In the genomic region with DNA sequence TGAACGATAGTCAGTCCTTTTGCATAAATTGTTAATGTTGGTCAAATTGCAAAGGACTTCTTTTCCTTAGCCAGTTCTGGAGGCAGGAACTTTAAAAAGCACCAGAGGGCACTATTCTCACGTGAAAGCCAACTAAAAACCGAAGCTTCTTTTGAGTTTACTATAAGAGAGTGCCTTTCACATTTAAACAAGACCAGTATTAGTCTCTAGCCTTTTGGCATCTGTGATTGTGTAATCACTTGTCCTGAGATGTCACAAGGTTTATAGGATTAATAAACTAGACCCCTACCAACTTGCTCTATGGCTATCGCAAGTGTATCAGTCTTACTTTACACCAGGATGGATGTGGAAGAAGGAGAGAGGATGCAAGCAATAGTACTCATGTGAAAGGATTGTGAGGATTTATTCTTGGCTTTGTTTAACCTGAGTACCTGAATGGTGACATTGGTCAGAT, we compare ENCODE assay signal across 8 cellular contexts. TPM values are rescaled to one million over a fixed set of nuclear protein-coding genes. Genes with fewer than 3 reads are reported as not detected.
DNase-seq lines count a peak whose midpoint lies in the region; ATAC-seq and TF ChIP-seq lines count a peak whose summit lies in the region.

No MANE protein-coding gene starts in this region.

- H3K27me3 ChIP-seq in brain microvascular endothelial cell (replicated peaks) (no peaks in the 10 kb centered on the region), kidney epithelial cell (ENCODE audit: control insufficient read depth, insufficient read depth, low read length) (no peaks in the 10 kb centered on the region)

- H3K27ac ChIP-seq in brain microvascular endothelial cell, result no peak overlapping the region

- intact Hi-C loops in CD14-positive monocyte (cut with micrococcal nuclease), result no loop called here
- intact Hi-C loops in posterior vena cava (cut with DNase I), result loop anchor here (5.0 to 10.0 kb wide), 2 partner anchors 337 to 340 kb away; no protein-coding TSS in a partner anchor

- ATAC-seq in GM18511 (IDR thresholded peaks at IDR 0.05; ENCODE audit: unreplicated experiment), result peak; percentile 88
- peak; percentile 75 for ATAC-seq in HG03045 (IDR thresholded peaks at IDR 0.05; ENCODE audit: unreplicated experiment)

- H3K4me3 ChIP-seq in brain microvascular endothelial cell (ENCODE audit: low read depth, low read length), result no peak overlapping the region
- no peak overlapping the region for H3K4me3 ChIP-seq in kidney epithelial cell (ENCODE audit: low read depth, low read length)

- no peak overlapping the region for H3K4me3 Mint-ChIP-seq in CD14-positive monocyte

- H3K36me3 Mint-ChIP-seq in CD14-positive monocyte, result no peaks in the 10 kb centered on the region

- in situ Hi-C loops in brain microvascular endothelial cell (cut with HindIII; ENCODE audit: low pct_ligation_motif_present, low sequenced_read_pairs), result loop anchor here (5.0 kb wide), 1 partner anchor 337 kb away; no protein-coding TSS in a partner anchor

- TF ChIP-seq CTCF in CD14-positive monocyte (IDR thresholded peaks at IDR 0.05) (peak; percentile 58), brain microvascular endothelial cell (IDR thresholded peaks at IDR 0.05; ENCODE audit: low read depth, low read length, missing control alignments) (peak; percentile 72), kidney epithelial cell (IDR thresholded peaks at IDR 0.05; ENCODE audit: insufficient read depth, low read length, poor library complexity, severe bottlenecking) (peak; percentile 63)

- H3K36me3 ChIP-seq in brain microvascular endothelial cell (replicated peaks) (no peaks in the 10 kb centered on the region), kidney epithelial cell (ENCODE audit: control insufficient read depth, insufficient read depth, low read length) (no peaks in the 10 kb centered on the region)

- peaks cover 0 to 2% (median 0%) of the 10 kb centered on the region in 3 donors for H3K27me3 Mint-ChIP-seq in CD14-positive monocyte (ENCODE audit: low read depth in 3 of 3)

- H3K9me3 Mint-ChIP-seq in CD14-positive monocyte, result peaks cover 0 to 2% (median 0%) of the 10 kb centered on the region in 7 donors

- H3K4me1 Mint-ChIP-seq in CD14-positive monocyte, result peaks cover 6% of the 10 kb centered on the region

- DNase-seq in CD14-positive monocyte (ENCODE audit: low spot score) (no peak), NCI-H774 (lab: John Stamatoyannopoulos, UW) (peak; percentile 16), brain microvascular endothelial cell (peak; percentile 47), kidney epithelial cell (ENCODE audit: low read depth) (no peak), stromal cell of bone marrow (ENCODE audit: low read depth) (peak; percentile 41), posterior vena cava (ENCODE audit: low spot score) (no peak)

- no peak overlapping the region for H3K27ac Mint-ChIP-seq in CD14-positive monocyte

RNA-seq across cellular contexts. Expression of gene STAT4, which starts 14.4 kb away (rescaled TPM):
- under 1 TPM; 0.31 to 0.52 TPM for polyA plus RNA-seq in CD14-positive monocyte
- 0.46 and 1.1 TPM in 2 replicates for total RNA-seq in kidney epithelial cell
- total RNA-seq in posterior vena cava, result 1 to 10 TPM; 2.2 to 2.5 TPM

Comparison
In these comparisons a context has a peak if more than half of its experiments do, and no peak if none do; other contexts are left out.
1. DNase-seq: peak in NCI-H774 (single experiment), brain microvascular endothelial cell (single experiment) and stromal cell of bone marrow (single experiment); none in CD14-positive monocyte (single experiment), kidney epithelial cell (single experiment) and posterior vena cava (single experiment).
2. intact Hi-C loops: an anchor here in posterior vena cava (5.0 to 10.0 kb wide); none called in CD14-positive monocyte.
3. Peak in every context shown above with its lines, with median percentiles within 50 percentile points of each other: CTCF ChIP-seq.